In genomic region chr15:93289951-93290350, GRCh38 we compare ENCODE assay signal across 24 cellular contexts.
"Had no signal": no experiment of that assay in that cellular context is flagged by ENCODE, and none has a peak within 500 bp of the region (broad histone marks: within the 10 kb centered on the region; RNA-seq: fewer than 3 reads in every experiment).

No MANE protein-coding gene starts in this region.

- H3K27me3 ChIP-seq: brain microvascular endothelial cell, right atrium auricular region, thyroid gland, uterus had no signal

- H3K4me3 Mint-ChIP-seq: activated CD4-positive, alpha-beta T cell treated with anti-CD3 and anti-CD28 coated beads for 36 hours; activated naive CD4-positive, alpha-beta T cell treated with anti-CD3 and anti-CD28 coated beads, Interleukin-2, amount 10 ng/mL, durations not matched to agents 7 days and 5 days; activated naive CD8-positive, alpha-beta T cell treated with anti-CD3 and anti-CD28 coated beads, Interleukin-2, amount 50 U/mL, for 24 hours; activated T-cell treated with anti-CD3 and anti-CD28 coated beads, Interleukin-2, amount 50 U/mL, for 24 hours; mesothelial cell of epicardium; nephron; T-helper 17 cell; WTC11 had no signal

- H3K9me3 Mint-ChIP-seq: activated naive CD4-positive, alpha-beta T cell treated with anti-CD3 and anti-CD28 coated beads, Interleukin-2, amount 10 ng/mL, durations not matched to agents 7 days and 5 days; activated naive CD8-positive, alpha-beta T cell treated with anti-CD3 and anti-CD28 coated beads, Interleukin-2, amount 50 U/mL, for 24 hours; activated T-cell treated with anti-CD3 and anti-CD28 coated beads, Interleukin-2, amount 50 U/mL, for 24 hours; nephron; WTC11 had no signal

- H3K4me1 ChIP-seq: left lung, prostate gland, right atrium auricular region, thyroid gland, uterus had no signal

- H3K4me1 Mint-ChIP-seq: activated CD4-positive, alpha-beta T cell treated with anti-CD3 and anti-CD28 coated beads for 36 hours; activated naive CD4-positive, alpha-beta T cell treated with anti-CD3 and anti-CD28 coated beads, Interleukin-2, amount 10 ng/mL, durations not matched to agents 7 days and 5 days; activated naive CD8-positive, alpha-beta T cell treated with anti-CD3 and anti-CD28 coated beads, Interleukin-2, amount 50 U/mL, for 24 hours; mesothelial cell of epicardium; T-helper 17 cell had no signal

- H3K9me3 ChIP-seq: left lung, prostate gland, right atrium auricular region, thyroid gland, uterus had no signal

- ATAC-seq: activated CD4-positive, alpha-beta T cell treated with anti-CD3 and anti-CD28 coated beads for 36 hours; activated naive CD8-positive, alpha-beta T cell treated with anti-CD3 and anti-CD28 coated beads, Interleukin-2, amount 50 U/mL, for 24 hours; left lung; T-helper 17 cell; WTC11 had no signal

- H3K4me3 ChIP-seq: dorsolateral prefrontal cortex, left lung, prostate gland, right atrium auricular region, thyroid gland, uterus had no signal

- H3K36me3 ChIP-seq: brain microvascular endothelial cell, left lung, prostate gland, right atrium auricular region, thyroid gland, uterus had no signal

- H3K36me3 Mint-ChIP-seq: activated naive CD4-positive, alpha-beta T cell treated with anti-CD3 and anti-CD28 coated beads, Interleukin-2, amount 10 ng/mL, durations not matched to agents 7 days and 5 days; mesothelial cell of epicardium; WTC11 had no signal

- H3K27ac Mint-ChIP-seq: activated CD4-positive, alpha-beta T cell treated with anti-CD3 and anti-CD28 coated beads for 36 hours; activated naive CD4-positive, alpha-beta T cell treated with anti-CD3 and anti-CD28 coated beads, Interleukin-2, amount 10 ng/mL, durations not matched to agents 7 days and 5 days; activated naive CD8-positive, alpha-beta T cell treated with anti-CD3 and anti-CD28 coated beads, Interleukin-2, amount 50 U/mL, for 24 hours; activated T-cell treated with anti-CD3 and anti-CD28 coated beads, Interleukin-2, amount 50 U/mL, for 24 hours; mesothelial cell of epicardium; T-helper 17 cell; WTC11 had no signal

- DNase-seq: activated CD4-positive, alpha-beta T cell treated with anti-CD3 and anti-CD28 coated beads for 36 hours; activated CD4-positive, alpha-beta T cell treated with anti-CD3 and anti-CD28 coated beads, Interleukin-2, amount 50 U/mL, for 48 hours; activated effector memory CD4-positive, alpha-beta T cell treated with Interleukin-2 at 50 U/mL for 16 hours; activated naive CD4-positive, alpha-beta T cell treated with anti-CD3 and anti-CD28 coated beads, Interleukin-2, amount 10 ng/mL, durations not matched to agents 7 days and 5 days; activated naive CD8-positive, alpha-beta T cell treated with anti-CD3 and anti-CD28 coated beads, Interleukin-2, amount 50 U/mL, for 24 hours; activated T-cell treated with anti-CD3 and anti-CD28 coated beads, Interleukin-2, amount 50 U/mL, for 24 hours; anterior cingulate cortex; brain microvascular endothelial cell; central memory CD4-positive, alpha-beta T cell; dorsolateral prefrontal cortex; erythroblast; foreskin melanocyte; kidney; left lung; stimulated activated CD4-positive, alpha-beta T cell treated with anti-CD3 and anti-CD28 coated beads, Interleukin-2, amount 100 ng/mL, for 24 hours; stimulated activated naive CD4-positive, alpha-beta T cell treated with Interleukin-2 at 50 U/mL for 16 hours; T-helper 17 cell; thyroid gland; uterus had no signal

- H3K27ac ChIP-seq: brain microvascular endothelial cell, left lung, prostate gland, right atrium auricular region, thyroid gland, uterus had no signal
